11 cellular contexts compared by ENCODE assay signal in the genomic region with DNA sequence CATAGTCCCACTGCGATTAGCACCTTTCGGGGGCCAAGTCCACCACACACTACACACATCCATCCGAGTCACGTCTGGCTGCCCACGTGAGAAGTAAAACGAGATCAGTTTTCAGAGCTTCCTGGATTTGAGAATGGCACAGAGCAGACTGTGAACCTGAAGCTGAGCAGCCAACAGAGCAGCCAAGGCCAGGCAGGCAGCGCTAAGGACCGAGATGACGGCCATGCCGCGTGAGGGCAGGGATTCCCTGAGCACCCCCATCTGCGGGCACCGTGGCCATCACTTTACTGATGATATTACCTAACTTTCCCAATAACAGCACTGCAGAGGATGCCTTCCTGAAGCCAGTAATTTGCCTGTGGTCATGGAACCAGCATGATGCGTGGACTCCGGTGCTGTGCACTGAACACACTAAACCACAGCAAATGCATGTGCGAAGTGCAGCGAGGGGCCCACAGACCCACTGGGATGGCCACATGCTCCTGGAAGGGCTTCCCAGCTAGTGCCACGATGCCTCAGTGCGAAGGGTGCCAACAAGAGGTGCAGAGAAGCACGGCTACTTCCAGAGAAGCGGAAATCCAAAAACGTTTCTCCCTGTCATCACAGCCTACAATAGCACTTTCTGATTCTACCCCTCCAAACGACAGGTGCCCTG.
"Had no signal": no experiment of that assay in that cellular context is flagged by ENCODE, and none has a peak within 500 bp of the region (broad histone marks: within the 10 kb centered on the region; RNA-seq: fewer than 3 reads in every experiment).

No MANE protein-coding gene starts in this region.

- H3K4me3 ChIP-seq: ovary, thyroid gland, vagina had no signal

- H3K4me1 ChIP-seq: thyroid gland had no signal

- H3K9me3 Mint-ChIP-seq: natural killer cell treated with Interleukin-12 subunit alpha and Interleukin-12 subunit beta and Interleukin-15 and Interleukin-18, amount 100 ng/mL, for 72 hours had no signal

- H3K27me3 ChIP-seq: brain microvascular endothelial cell, ovary, thyroid gland, vagina had no signal

- H3K27ac ChIP-seq: brain microvascular endothelial cell, ovary, thyroid gland, vagina had no signal

- H3K4me3 Mint-ChIP-seq: activated naive CD8-positive, alpha-beta T cell; natural killer cell treated with Interleukin-12 subunit alpha and Interleukin-12 subunit beta and Interleukin-15 and Interleukin-18, amount 100 ng/mL, for 72 hours had no signal

- H3K36me3 ChIP-seq: ovary, thyroid gland, vagina had no signal

- H3K36me3 Mint-ChIP-seq: natural killer cell treated with Interleukin-12 subunit alpha and Interleukin-12 subunit beta and Interleukin-15 and Interleukin-18, amount 100 ng/mL, for 72 hours had no signal

- H3K9me3 ChIP-seq: ovary, thyroid gland, vagina had no signal

- ATAC-seq: left cardiac atrium had no signal

- DNase-seq: activated CD8-positive, alpha-beta memory T cell treated with anti-CD3 and anti-CD28 coated beads for 24 hours; amygdala; brain microvascular endothelial cell; dermis blood vessel endothelial cell; hypothalamus; left cardiac atrium; ovary; thyroid gland had no signal

- H3K27me3 Mint-ChIP-seq: activated naive CD8-positive, alpha-beta T cell; natural killer cell treated with Interleukin-12 subunit alpha and Interleukin-12 subunit beta and Interleukin-15 and Interleukin-18, amount 100 ng/mL, for 72 hours had no signal
